9 cellular contexts compared by ENCODE assay signal in genomic region chr18:72866901-72867701, GRCh38. TPM values are rescaled to one million over a fixed set of nuclear protein-coding genes. Genes with fewer than 3 reads are reported as not detected.
DNase-seq lines count a peak whose midpoint lies in the region; ATAC-seq and TF ChIP-seq lines count a peak whose summit lies in the region.
"Had no signal": no experiment of that assay in that cellular context is flagged by ENCODE, and none has a peak within 500 bp of the region (broad histone marks: within the 10 kb centered on the region; RNA-seq: fewer than 3 reads in every experiment).

No MANE protein-coding gene starts in this region.

- H3K27me3 ChIP-seq in heart left ventricle (peaks cover 24 to 59% (median 40%) of the 10 kb centered on the region in 9 donors), iPS DF 6.9 (ENCODE audit: control insufficient read depth, insufficient read depth, low read length) (peaks cover 8% of the 10 kb centered on the region; the same call in 1 of the 2 replicates), upper lobe of right lung (peaks cover 47% of the 10 kb centered on the region)

- H3K4me1 ChIP-seq in heart left ventricle, result peaks cover 0 to 29% (median 5%) of the 10 kb centered on the region in 12 donors
- H3K4me1 ChIP-seq in iPS DF 6.9 (ENCODE audit: control insufficient read depth, insufficient read depth, low read length), result peaks cover 2% of the 10 kb centered on the region; the same call in 1 of the 2 replicates
- no peaks in the 10 kb centered on the region for H3K4me1 ChIP-seq in upper lobe of right lung

- H3K36me3 ChIP-seq in heart left ventricle (no peaks in the 10 kb centered on the region), iPS DF 6.9 (ENCODE audit: control insufficient read depth, insufficient read depth, low read length) (no peaks in the 10 kb centered on the region; the same call in 1 of the 2 replicates), upper lobe of right lung (no peaks in the 10 kb centered on the region)

- intact Hi-C loops in heart left ventricle (cut with DNase I), result no loop called here
- intact Hi-C loops in Right ventricle myocardium superior (cut with DNase I), result no loop called here
- intact Hi-C loops in upper lobe of right lung (cut with DNase I), result no loop called here

- no peaks in the 10 kb centered on the region for H3K9me3 ChIP-seq in heart left ventricle
- no peaks in the 10 kb centered on the region for H3K9me3 ChIP-seq in iPS DF 6.9 (ENCODE audit: control insufficient read depth, insufficient read depth, low read length)
- H3K9me3 ChIP-seq in upper lobe of right lung, result no peaks in the 10 kb centered on the region

- WGBS in heart left ventricle, 4 donors, result 1 to 2% (median 1%) methylated on average over 59 to 96 of the region's 96 CpGs
- WGBS in iPS DF 6.9 (ENCODE audit: insufficient coverage, insufficient read length), result no CpG with 5 or more reads among the region's 96 CpGs

- no peak for DNase-seq in heart left ventricle
- DNase-seq in Right ventricle myocardium superior, result no peak
- DNase-seq in NOMO-1 treated with dmso at 0.1 percent for 144 hours (lab: John Stamatoyannopoulos, UW; ENCODE audit: unreplicated experiment), result peak; percentile 60
- no peak for DNase-seq in iPS DF 6.9 (ENCODE audit: low read depth, low spot score)
- no peak for DNase-seq in upper lobe of right lung
- no peak for DNase-seq in HEK293T (ENCODE audit: extremely low spot score)
- no peak for DNase-seq in occipital lobe (lab: John Stamatoyannopoulos, UW)
- DNase-seq: NCI-H526 treated with DMSO at 0.1 percent for 48 hours had no signal

- H3K4me3 ChIP-seq in heart left ventricle (peak overlapping the region; percentile 11 to 53 (median 32)), iPS DF 6.9 (ENCODE audit: low read length) (peak overlapping the region; percentile 78), upper lobe of right lung (no peak overlapping the region)

- ATAC-seq in heart left ventricle (no peak), Right ventricle myocardium superior (ENCODE audit: poor library complexity) (no peak), upper lobe of right lung (peak; percentile 9), HG03520 (IDR thresholded peaks at IDR 0.05; ENCODE audit: unreplicated experiment) (no peak)

- H3K27ac ChIP-seq in heart left ventricle (no peak overlapping the region), iPS DF 6.9 (ENCODE audit: low read length) (no peak overlapping the region), upper lobe of right lung (no peak overlapping the region)

- TF ChIP-seq CTCF in heart left ventricle (IDR thresholded peaks at IDR 0.05) (no peak), upper lobe of right lung (IDR thresholded peaks at IDR 0.05) (no peak)

- POLR2A ChIA-PET in HEK293T (lab: Yijun Ruan, JAX), result no interaction called here

- CTCF ChIA-PET in HEK293T (lab: Yijun Ruan, JAX), result no interaction called here

- TF ChIP-seq POLR2A in heart left ventricle (IDR thresholded peaks at IDR 0.05), result no peak

TF ChIP-seq in HEK293T, 16 proteins besides CTCF, POLR2A, EP300 and RAD21:
- no peak for TF ChIP-seq LEF1 (IDR thresholded peaks at IDR 0.05; ENCODE audit: borderline replicate concordance)
- no peak for TF ChIP-seq ZNF384 (IDR thresholded peaks at IDR 0.05)
- TF ChIP-seq NFRKB (IDR thresholded peaks at IDR 0.05), result no peak
- TF ChIP-seq PKNOX1 (IDR thresholded peaks at IDR 0.05), result no peak
- TF ChIP-seq SP1 (IDR thresholded peaks at IDR 0.05), result no peak
- no peak for TF ChIP-seq ARNT (IDR thresholded peaks at IDR 0.05)
- no peak for TF ChIP-seq L3MBTL2 (conservative IDR thresholded peaks at IDR 0.05)
- TF ChIP-seq FOXK2 (IDR thresholded peaks at IDR 0.05), result no peak
- TF ChIP-seq FOXM1 (IDR thresholded peaks at IDR 0.05; ENCODE audit: borderline replicate concordance), result no peak
- no peak for TF ChIP-seq SUZ12 (IDR thresholded peaks at IDR 0.05)
- TF ChIP-seq FOXA1 (IDR thresholded peaks at IDR 0.05), result no peak

RNA-seq across cellular contexts. Expression of gene NETO1, which starts 0.7 kb away (rescaled TPM):
- 1 to 10 TPM in 1 of 9 donors, under 1 TPM in 4, not detected in 4; 0.09 to 2.0 (median 0.39) TPM for total RNA-seq in heart left ventricle
- polyA plus RNA-seq in heart left ventricle, result under 1 TPM in 1 of 2 donors, not detected in 1; 0.39 TPM
- not detected for total RNA-seq in Right ventricle myocardium superior
- not detected for total RNA-seq in upper lobe of right lung
- total RNA-seq in occipital lobe, result 47.7 TPM

Comparison
In these comparisons a context has a peak if more than half of its experiments do, and no peak if none do; other contexts are left out.
1. RNA of gene NETO1, which starts 0.7 kb away (total RNA-seq): 47.7 TPM in occipital lobe (single experiment); 0.09 to 2.0 TPM in heart left ventricle, not detected in upper lobe of right lung (single experiment) and not detected in Right ventricle myocardium superior (single experiment); every median in the first group is over 10 times any median in the second.